In the genomic region with DNA sequence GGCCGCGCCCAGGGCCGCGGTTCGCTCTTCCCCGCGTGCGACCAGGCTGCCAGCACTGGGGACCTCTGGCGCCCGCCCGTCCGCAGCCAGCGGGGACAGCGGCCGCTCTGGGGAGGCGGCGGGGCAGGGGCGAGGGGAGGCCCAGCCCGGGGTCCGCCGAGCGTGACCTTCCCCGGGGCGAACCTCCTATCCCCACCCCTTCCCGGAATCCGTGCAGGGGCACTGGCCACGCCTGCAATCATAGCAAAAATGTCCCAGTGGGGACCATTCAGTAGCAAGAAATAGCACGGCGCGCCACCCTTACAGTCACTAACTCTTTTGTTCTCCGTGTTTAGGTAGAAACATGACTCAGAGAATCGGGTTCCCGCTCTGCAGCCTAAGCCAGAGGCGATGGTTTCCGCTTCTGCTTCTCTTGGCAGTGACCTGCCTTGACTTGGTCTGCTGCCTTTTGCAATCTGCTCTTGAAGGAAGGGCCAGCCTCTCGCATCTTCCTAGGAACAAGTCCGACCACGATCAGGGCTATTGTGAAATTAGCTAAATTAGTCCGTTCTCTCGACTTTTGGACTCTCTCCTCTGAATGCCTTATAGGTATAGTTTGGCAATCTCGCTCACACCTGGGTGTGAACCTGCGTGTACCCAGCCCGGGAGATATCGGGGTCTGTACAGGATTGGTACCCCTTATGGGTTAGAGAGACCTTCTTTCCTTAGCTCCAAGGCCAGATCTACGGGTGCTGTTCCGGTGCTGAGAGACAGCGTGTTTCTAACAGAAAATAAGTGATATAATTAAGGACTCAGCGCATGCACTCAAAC, we compare ENCODE assay signal across 8 cellular contexts.
DNase-seq lines count a peak whose midpoint lies in the region; ATAC-seq, FAIRE-seq and TF ChIP-seq lines count a peak whose summit lies in the region.

No MANE protein-coding gene starts in this region.

- WGBS in trophoblast cell (ENCODE audit: extremely low coverage, insufficient coverage, insufficient read length) = no CpG with 5 or more reads among the region's 48 CpGs

- H2BK120ac ChIP-seq in trophoblast cell (ENCODE audit: insufficient read depth, low read length, poor library complexity) = no peak overlapping the region

- no peak for FAIRE-seq in frontal cortex (lab: Jason Lieb, UNC)

- no peak overlapping the region for H4K12ac ChIP-seq in trophoblast cell (ENCODE audit: low read depth, low read length)

- H3K4me1 ChIP-seq in trophoblast cell (ENCODE audit: control insufficient read depth in 1 of 2, insufficient read depth in 2 of 2, low read length in 2 of 2) = no peaks in the 10 kb centered on the region

- no peak overlapping the region for H3K23ac ChIP-seq in trophoblast cell (ENCODE audit: low read length)

- H3K14ac ChIP-seq in trophoblast cell (ENCODE audit: low read length) = no peak overlapping the region

- H3K79me1 ChIP-seq in trophoblast cell (ENCODE audit: low read length) = no peaks in the 10 kb centered on the region

- H4K8ac ChIP-seq in trophoblast cell (ENCODE audit: low read depth, low read length) = no peak overlapping the region

- no peaks in the 10 kb centered on the region for H3K79me2 ChIP-seq in trophoblast cell (ENCODE audit: control insufficient read depth, insufficient read depth, low read length, poor library complexity)

- H3K27me3 ChIP-seq in trophoblast cell (ENCODE audit: insufficient read depth, low read length) = no peaks in the 10 kb centered on the region

- DNase-seq in AG09319 (ENCODE audit: extremely low read depth, low read depth) (peak; percentile 3), HT-29 (ENCODE audit: low spot score) (peak; percentile 83), frontal cortex (ENCODE audit: low spot score in 2 of 2) (peak; percentile 36 to 39), trophoblast cell (peak; percentile 93), NCI-H1048 (lab: John Stamatoyannopoulos, UW) (no peak), OCI-M1 (lab: John Stamatoyannopoulos, UW) (no peak)
- peak; percentile 72 for DNase-seq in activated CD8-positive, alpha-beta memory T cell treated with anti-CD3 and anti-CD28 coated beads, Interleukin-2, amount 50 U/mL, for 48 hours

- no peak overlapping the region for H4K91ac ChIP-seq in trophoblast cell (ENCODE audit: low read depth, low read length)

- H3K4ac ChIP-seq in trophoblast cell (ENCODE audit: low read depth, low read length) = no peak overlapping the region

- no peak overlapping the region for H3K18ac ChIP-seq in trophoblast cell (ENCODE audit: low read length)

- TF ChIP-seq CTCF in AG09319 (IDR thresholded peaks at IDR 0.05; ENCODE audit: low read depth, low read length) = no peak

- no peak overlapping the region for H2AFZ ChIP-seq in trophoblast cell (ENCODE audit: insufficient read depth, low read length, poor library complexity)

- no peak overlapping the region for H3K4me2 ChIP-seq in trophoblast cell (ENCODE audit: low read length)

- H2BK5ac ChIP-seq in trophoblast cell (ENCODE audit: low read depth, low read length, poor library complexity) = no peak overlapping the region

- peaks cover 2% of the 10 kb centered on the region for H3K9me3 ChIP-seq in trophoblast cell (ENCODE audit: insufficient read depth, low read depth, low read length)

- ATAC-seq in GM19025 (IDR thresholded peaks at IDR 0.05; ENCODE audit: low read depth, unreplicated experiment) = peak; percentile 72

- no peak overlapping the region for H3K9ac ChIP-seq in trophoblast cell (ENCODE audit: low read length)

- no peak overlapping the region for H2AK5ac ChIP-seq in trophoblast cell (ENCODE audit: low read length)

- no peak overlapping the region for H2BK12ac ChIP-seq in trophoblast cell (ENCODE audit: low read length)

- H3K36me3 ChIP-seq in trophoblast cell (ENCODE audit: control insufficient read depth in 1 of 2, insufficient read depth in 2 of 2, low read length in 2 of 2) = no peaks in the 10 kb centered on the region

- H3K4me3 ChIP-seq in trophoblast cell (ENCODE audit: low read depth, low read length) = no peak overlapping the region

- H3K27ac ChIP-seq in trophoblast cell (ENCODE audit: low read depth, low read length) = no peak overlapping the region

Comparison
In these comparisons a context has a peak if more than half of its experiments do, and no peak if none do; other contexts are left out.
1. DNase-seq: peak in AG09319 (single experiment), HT-29 (single experiment), activated CD8-positive, alpha-beta memory T cell treated with anti-CD3 and anti-CD28 coated beads, Interleukin-2, amount 50 U/mL, for 48 hours (single experiment), frontal cortex (2 of 2) and trophoblast cell (2 of 2); none in NCI-H1048 (single experiment) and OCI-M1 (single experiment).